ENCODE assay signal across 8 cellular contexts in the genomic region with DNA sequence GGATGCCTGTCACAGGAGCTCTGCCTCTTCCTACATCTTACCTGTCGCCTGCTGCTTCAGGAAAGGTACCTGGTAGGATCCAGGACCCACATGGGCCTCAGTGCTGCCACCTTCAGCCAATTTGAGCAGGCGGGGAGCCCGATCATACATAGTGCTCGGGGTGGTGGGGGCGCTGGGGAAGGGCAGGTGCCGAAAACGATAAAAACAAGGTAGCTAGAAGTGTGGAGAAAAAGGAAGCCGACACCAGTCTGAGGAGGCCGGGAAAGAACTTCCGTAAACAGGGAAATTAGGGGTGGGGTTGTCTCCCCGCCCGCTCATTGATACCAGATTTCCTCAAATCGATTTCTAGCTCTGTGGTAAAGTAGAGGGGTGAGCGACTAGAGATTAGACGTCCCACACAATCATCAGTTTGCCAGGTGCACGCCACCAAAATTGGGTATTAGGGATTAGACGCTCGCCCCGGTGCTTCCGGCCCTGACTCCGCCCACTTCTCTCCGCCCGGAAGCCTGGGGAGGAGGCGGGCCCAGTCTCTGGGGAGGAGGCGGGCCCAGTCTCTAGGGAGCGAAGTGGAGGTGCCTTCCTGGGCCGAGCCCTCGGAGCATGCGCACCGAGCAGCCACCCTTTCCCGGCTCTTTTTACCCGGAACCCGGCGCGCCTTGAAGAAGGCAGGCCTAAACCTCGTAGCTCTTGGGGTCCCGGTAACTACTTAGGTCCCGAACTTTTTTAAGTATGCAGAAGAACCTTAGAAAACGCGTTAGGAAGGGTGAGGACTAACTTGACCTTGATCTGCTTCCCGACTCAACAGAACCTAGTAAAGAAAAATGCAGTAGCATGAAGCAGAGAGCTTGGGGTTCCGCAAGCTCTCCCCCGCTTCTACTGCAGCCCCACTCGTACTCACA. TPM values are rescaled to one million over a fixed set of nuclear protein-coding genes. Genes with fewer than 3 reads are reported as not detected.
DNase-seq lines count a peak whose midpoint lies in the region; ATAC-seq and TF ChIP-seq lines count a peak whose summit lies in the region.

A gene (minus strand): TSS at position 476 of the 899 bp plus-strand sequence.

- H3K27me3 Mint-ChIP-seq in naive thymus-derived CD4-positive, alpha-beta T cell, result peaks cover 0 to 16% (median 0%) of the 10 kb centered on the region in 5 donors
- no peaks in the 10 kb centered on the region for H3K27me3 Mint-ChIP-seq in stimulated activated memory B cell treated with anti-CD40 and anti-IgM and Interleukin-4, amounts not matched to agents 10 μg/mL and 1 μg/mL and 100 μg/mL, for 72 hours

- H3K9ac ChIP-seq in fibroblast of lung (ENCODE audit: insufficient read depth, low read length), result no peak within 1 kb of the TSS

- peaks cover 12 to 28% (median 24%) of the 10 kb centered on the region in 7 donors for H3K4me1 Mint-ChIP-seq in naive thymus-derived CD4-positive, alpha-beta T cell
- peaks cover 23% of the 10 kb centered on the region for H3K4me1 Mint-ChIP-seq in stimulated activated memory B cell treated with anti-CD40 and anti-IgM and Interleukin-4, amounts not matched to agents 10 μg/mL and 1 μg/mL and 100 μg/mL, for 72 hours

- TF ChIP-seq RAD21 in Ishikawa (IDR thresholded peaks at IDR 0.05; ENCODE audit: low read depth), result peak; percentile 32; the same call in 1 of the 2 replicates

- ATAC-seq in GM21576 (IDR thresholded peaks at IDR 0.05; ENCODE audit: unreplicated experiment), result peak; percentile 99
- ATAC-seq in Panc1, result peak; percentile 100
- peak; percentile 100 for ATAC-seq in naive thymus-derived CD4-positive, alpha-beta T cell
- ATAC-seq in stimulated activated memory B cell treated with anti-CD40 and anti-IgM and Interleukin-4, amounts not matched to agents 10 μg/mL and 1 μg/mL and 100 μg/mL, for 72 hours, result peak; percentile 99

- POLR2A ChIA-PET in Panc1 (lab: Charles Lee), result no interaction called here
- POLR2A ChIA-PET in naive thymus-derived CD4-positive, alpha-beta T cell (lab: Charles Lee), result interaction anchor here (0.6 to 2.7 kb wide), 14 partner anchors 8 to 1751 kb away, joined by 3 to 27 read pairs (median 4); a partner anchor contains a TSS

- BruUV-seq in Panc1 (replicated peaks; lab: Mats Ljungman, UMichigan), result TSS peak; percentile 96

- peak; percentile 97 for DNase-seq in DMS153 treated with DMSO at 0.1 percent for 48 hours (lab: John Stamatoyannopoulos, UW; ENCODE audit: unreplicated experiment)
- DNase-seq in Panc1 (ENCODE audit: low read depth, low spot score), result peak; percentile 46
- peak; percentile 86 to 90 for DNase-seq in activated T-helper 1 cell treated with anti-CD3 and anti-CD28 coated beads, Interleukin-2, amount 50 U/mL, for 16 hours (ENCODE audit: low read depth in 1 of 2, low spot score in 1 of 2)
- peak; percentile 87 to 91 for DNase-seq in fibroblast of lung (ENCODE audit: low read depth in 2 of 2)
- DNase-seq in naive thymus-derived CD4-positive, alpha-beta T cell, result peak; percentile 85 to 93 (median 91)

- H3K4me1 ChIP-seq in Panc1 (ENCODE audit: control insufficient read depth, insufficient read depth, low read length) (no peaks in the 10 kb centered on the region), fibroblast of lung (ENCODE audit: control insufficient read depth, extremely low read depth, insufficient read depth, low read length) (no peaks in the 10 kb centered on the region)
- peaks cover 6 to 10% of the 10 kb centered on the region in 2 donors for H3K4me1 ChIP-seq in naive thymus-derived CD4-positive, alpha-beta T cell (ENCODE audit: control insufficient read depth in 2 of 2, insufficient read depth in 2 of 2, low read length in 2 of 2)

- peak within 1 kb of the TSS; percentile 97 for H2AFZ ChIP-seq in fibroblast of lung (ENCODE audit: low read length)

- H3K27ac Mint-ChIP-seq in naive thymus-derived CD4-positive, alpha-beta T cell, result peak within 1 kb of the TSS; percentile 96 to 99 (median 98)
- H3K27ac Mint-ChIP-seq in stimulated activated memory B cell treated with anti-CD40 and anti-IgM and Interleukin-4, amounts not matched to agents 10 μg/mL and 1 μg/mL and 100 μg/mL, for 72 hours, result peak within 1 kb of the TSS; percentile 95

- H3K4me3 Mint-ChIP-seq in naive thymus-derived CD4-positive, alpha-beta T cell, result peak within 1 kb of the TSS; percentile 87 to 99 (median 94)
- peak within 1 kb of the TSS; percentile 94 for H3K4me3 Mint-ChIP-seq in stimulated activated memory B cell treated with anti-CD40 and anti-IgM and Interleukin-4, amounts not matched to agents 10 μg/mL and 1 μg/mL and 100 μg/mL, for 72 hours

- peaks cover 0 to 7% (median 0%) of the 10 kb centered on the region in 11 donors for H3K9me3 Mint-ChIP-seq in naive thymus-derived CD4-positive, alpha-beta T cell
- no peaks in the 10 kb centered on the region for H3K9me3 Mint-ChIP-seq in stimulated activated memory B cell treated with anti-CD40 and anti-IgM and Interleukin-4, amounts not matched to agents 10 μg/mL and 1 μg/mL and 100 μg/mL, for 72 hours

- H3K4me2 ChIP-seq in fibroblast of lung (ENCODE audit: extremely low read depth, insufficient read depth, low read length), result peak within 1 kb of the TSS; percentile 82

- H3K27ac ChIP-seq in Panc1 (ENCODE audit: low read length) (peak within 1 kb of the TSS; percentile 71), fibroblast of lung (ENCODE audit: insufficient read depth, low read length) (no peak within 1 kb of the TSS)
- H3K27ac ChIP-seq in naive thymus-derived CD4-positive, alpha-beta T cell (ENCODE audit: low read depth, low read length), result peak within 1 kb of the TSS; percentile 84

- H3K27me3 ChIP-seq in Panc1 (ENCODE audit: control insufficient read depth, insufficient read depth, low read length) (no peaks in the 10 kb centered on the region), fibroblast of lung (ENCODE audit: control insufficient read depth, insufficient read depth, low read length) (no peaks in the 10 kb centered on the region)
- H3K27me3 ChIP-seq in naive thymus-derived CD4-positive, alpha-beta T cell (ENCODE audit: control insufficient read depth in 2 of 2, insufficient read depth in 2 of 2, low read length in 2 of 2), result no peaks in the 10 kb centered on the region

- H3K4me3 ChIP-seq in Panc1 (ENCODE audit: low read depth in 2 of 2, low read length in 2 of 2), result peak within 1 kb of the TSS; percentile 71 to 88
- peak within 1 kb of the TSS; percentile 34 to 93 (median 68) for H3K4me3 ChIP-seq in fibroblast of lung (replicated peaks in 1 of 4; ENCODE audit: control extremely low read depth in 1 of 4, insufficient read depth in 1 of 4, low read depth in 3 of 4, low read length in 4 of 4)
- H3K4me3 ChIP-seq in naive thymus-derived CD4-positive, alpha-beta T cell (ENCODE audit: low read length), result peak within 1 kb of the TSS; percentile 85

- TF ChIP-seq EP300 in Ishikawa (IDR thresholded peaks at IDR 0.05; ENCODE audit: borderline replicate concordance), result no peak

- intact Hi-C loops in Panc1 (cut with micrococcal nuclease; ENCODE audit: unreplicated experiment), result no loop called here
- intact Hi-C loops in naive thymus-derived CD4-positive, alpha-beta T cell (cut with micrococcal nuclease), result loop anchor here (1.0 to 5.0 kb wide), 19 partner anchors 118 to 1808 kb away; a partner anchor contains a TSS

- H3K36me3 ChIP-seq in Panc1 (ENCODE audit: control insufficient read depth, insufficient read depth, low read length) (no peaks in the 10 kb centered on the region), fibroblast of lung (ENCODE audit: control insufficient read depth, insufficient read depth, low read length) (no peaks in the 10 kb centered on the region)
- H3K36me3 ChIP-seq in naive thymus-derived CD4-positive, alpha-beta T cell (ENCODE audit: control insufficient read depth in 2 of 3, insufficient read depth in 3 of 3, low read length in 3 of 3), result no peaks in the 10 kb centered on the region

- H3K36me3 Mint-ChIP-seq in naive thymus-derived CD4-positive, alpha-beta T cell, result peaks cover 0 to 20% (median 0%) of the 10 kb centered on the region in 5 donors
- no peaks in the 10 kb centered on the region for H3K36me3 Mint-ChIP-seq in stimulated activated memory B cell treated with anti-CD40 and anti-IgM and Interleukin-4, amounts not matched to agents 10 μg/mL and 1 μg/mL and 100 μg/mL, for 72 hours

- CTCF ChIA-PET in Panc1 (lab: Charles Lee), result no interaction called here
- CTCF ChIA-PET in naive thymus-derived CD4-positive, alpha-beta T cell (lab: Charles Lee), result interaction anchor here (0.5 to 1.4 kb wide), 5 partner anchors 10 to 913 kb away, joined by 3 to 7 read pairs (median 4); no protein-coding TSS in a partner anchor

- in situ Hi-C loops in Panc1 (cut with HindIII; ENCODE audit: low pct_unique_long_range_greater_than_20kb, low sequenced_read_pairs), result no loop called here

- no peaks in the 10 kb centered on the region for H4K20me1 ChIP-seq in fibroblast of lung (ENCODE audit: control insufficient read depth, extremely low read depth, insufficient read depth, low read length)

- no peaks in the 10 kb centered on the region for H3K9me3 ChIP-seq in Panc1 (ENCODE audit: control insufficient read depth, insufficient read depth, low read depth, low read length)
- H3K9me3 ChIP-seq in fibroblast of lung (ENCODE audit: control insufficient read depth, insufficient read depth, low read depth, low read length), result no peaks in the 10 kb centered on the region
- H3K9me3 ChIP-seq in naive thymus-derived CD4-positive, alpha-beta T cell (ENCODE audit: control insufficient read depth in 2 of 3, low read length in 3 of 3), result no peaks in the 10 kb centered on the region

- H3K79me2 ChIP-seq in fibroblast of lung (ENCODE audit: control insufficient read depth, insufficient read depth, low read length), result no peaks in the 10 kb centered on the region

- TF ChIP-seq CTCF in Panc1 (IDR thresholded peaks at IDR 0.05), result peak; percentile 65
- TF ChIP-seq CTCF in fibroblast of lung (conservative IDR thresholded peaks at IDR 0.05 in 1 of 2, IDR thresholded peaks at IDR 0.05 in 1 of 2; ENCODE audit: low read depth in 1 of 2, low read length in 2 of 2), result peak; percentile 32 to 44

TF ChIP-seq in Ishikawa, 13 proteins besides CTCF, POLR2A, EP300 and RAD21:
- TF ChIP-seq TAF1 (IDR thresholded peaks at IDR 0.05; ENCODE audit: low read depth) (peak; percentile 69; the same call in 1 of the 2 replicates), ZBTB7A (IDR thresholded peaks at IDR 0.05; ENCODE audit: low read depth) (no peak)
- TF ChIP-seq, protein P1, sequence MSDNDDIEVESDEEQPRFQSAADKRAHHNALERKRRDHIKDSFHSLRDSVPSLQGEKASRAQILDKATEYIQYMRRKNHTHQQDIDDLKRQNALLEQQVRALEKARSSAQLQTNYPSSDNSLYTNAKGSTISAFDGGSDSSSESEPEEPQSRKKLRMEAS (IDR thresholded peaks at IDR 0.05), result peak; percentile 80

RNA-seq across cellular contexts. Expression of the gene that starts here (rescaled TPM):
- not detected for total RNA-seq in Panc1 (2021; ENCODE audit: unreplicated experiment)
- polyA plus RNA-seq in Panc1 (2012; ENCODE audit: insufficient read length), result not detected
- under 0.01 and 0.17 TPM in 2 replicates for total RNA-seq in fibroblast of lung
- polyA plus RNA-seq in fibroblast of lung, result not detected in 2 replicates
- polyA plus RNA-seq in fibroblast of lung (2012), result not detected in 2 replicates
- polyA minus RNA-seq in fibroblast of lung (ENCODE audit: low replicate concordance), result not detected in 2 replicates
- total RNA-seq in naive thymus-derived CD4-positive, alpha-beta T cell, result under 1 TPM in 4 of 5 experiments, not detected in 1; 0.19 to 0.47 (median 0.30) TPM
- polyA plus RNA-seq in naive thymus-derived CD4-positive, alpha-beta T cell, result not detected

Comparison
In these comparisons a context has a peak if more than half of its experiments do, and no peak if none do; other contexts are left out.
1. Peak in DNase-seq, ATAC-seq, H3K4me3 ChIP-seq and H3K27ac ChIP-seq in Panc1; RNA of the gene not detected or under 1 TPM.
2. Peak in DNase-seq, H3K4me3 ChIP-seq and H3K4me2 ChIP-seq in fibroblast of lung; RNA of the gene not detected or under 1 TPM.
3. Peak in DNase-seq, ATAC-seq, H3K4me3 ChIP-seq and H3K27ac ChIP-seq in naive thymus-derived CD4-positive, alpha-beta T cell; RNA of the gene not detected or under 1 TPM.
4. DNase-seq: peak in every context shown above with its lines; median percentile 97 in DMS153 treated with DMSO at 0.1 percent for 48 hours; 91 in naive thymus-derived CD4-positive, alpha-beta T cell; 89 in fibroblast of lung; 88 in activated T-helper 1 cell treated with anti-CD3 and anti-CD28 coated beads, Interleukin-2, amount 50 U/mL, for 16 hours; 46 in Panc1.